12 cellular contexts compared by ENCODE assay signal in genomic region chr6:43630980-43631619, GRCh38. TPM values are rescaled to one million over a fixed set of nuclear protein-coding genes. Genes with fewer than 3 reads are reported as not detected.
DNase-seq lines count a peak whose midpoint lies in the region; ATAC-seq and TF ChIP-seq lines count a peak whose summit lies in the region.
"Had no signal": no experiment of that assay in that cellular context is flagged by ENCODE, and none has a peak within 500 bp of the region (broad histone marks: within the 10 kb centered on the region; RNA-seq: fewer than 3 reads in every experiment).

No MANE protein-coding gene starts in this region.

- H3K9me2 ChIP-seq in GM23338 (ENCODE audit: insufficient read depth), result no peaks in the 10 kb centered on the region

- no peak overlapping the region for H3K4me2 ChIP-seq in GM23338
- H3K4me2 ChIP-seq in mammary epithelial cell (ENCODE audit: insufficient read depth, low read depth, low read length), result no peak overlapping the region

- H3K27ac ChIP-seq in A673 (ENCODE audit: low read depth, low read length, poor library complexity, severe bottlenecking) (peak overlapping the region; percentile 33), GM23338 (ENCODE audit: low read depth) (no peak overlapping the region), WERI-Rb-1 (0 out of 2 replicates have a peak overlapping the region, but pooled peaks have one; percentile 8), mammary epithelial cell (ENCODE audit: insufficient read depth, low read depth, low read length) (no peak overlapping the region)

- peaks cover 15% of the 10 kb centered on the region for H3K4me1 Mint-ChIP-seq in GM23338

- peaks cover 13% of the 10 kb centered on the region for H3K36me3 Mint-ChIP-seq in GM23338 (ENCODE audit: low read depth)

- no peak for DNase-seq in A673 (ENCODE audit: low spot score)
- DNase-seq in GM23338 (ENCODE audit: low spot score), result no peak
- no peak for DNase-seq in WERI-Rb-1
- peak; percentile 47 for DNase-seq in inferior parietal cortex (ENCODE audit: extremely low spot score)
- no peak for DNase-seq in NCI-H2196 (lab: John Stamatoyannopoulos, UW; ENCODE audit: unreplicated experiment)
- no peak for DNase-seq in mammary epithelial cell
- DNase-seq: DMS153; NCI-H226; stimulated activated CD4-positive, alpha-beta T cell treated with anti-CD3 and anti-CD28 coated beads, Interleukin-15, amount 100 ng/mL, for 24 hours had no signal

- in situ Hi-C loops in mammary epithelial cell (cut with MboI; ENCODE audit: low sequenced_read_pairs in 2 of 2), result no loop called here

- H3K27ac Mint-ChIP-seq in GM23338, result peak overlapping the region; percentile 92

- no peaks in the 10 kb centered on the region for H3K9me3 ChIP-seq in A673 (ENCODE audit: low read depth, low read length, poor library complexity, severe bottlenecking)
- H3K9me3 ChIP-seq in WERI-Rb-1 (ENCODE audit: severe bottlenecking), result no peaks in the 10 kb centered on the region
- no peaks in the 10 kb centered on the region for H3K9me3 ChIP-seq in mammary epithelial cell (replicated peaks; ENCODE audit: insufficient read depth, low read length)
- H3K9me3 ChIP-seq: suprapubic skin had no signal

- H3K4me3 Mint-ChIP-seq in GM23338, result peak overlapping the region; percentile 49; the same call in 1 of the 3 replicates

- peaks cover 4% of the 10 kb centered on the region for H3K36me3 ChIP-seq in A673 (ENCODE audit: insufficient read depth, low read length, poor library complexity, severe bottlenecking)
- H3K36me3 ChIP-seq in GM23338 (ENCODE audit: insufficient read depth), result no peaks in the 10 kb centered on the region
- H3K36me3 ChIP-seq in WERI-Rb-1, result peaks cover 22% of the 10 kb centered on the region
- peaks cover under 1% of the 10 kb centered on the region for H3K36me3 ChIP-seq in mammary epithelial cell (ENCODE audit: insufficient read depth, low read length)

- no peaks in the 10 kb centered on the region for H3K9me3 Mint-ChIP-seq in GM23338

- dilution Hi-C loops in mammary epithelial cell (cut with HindIII; ENCODE audit: low sequenced_read_pairs), result no loop called here

- H3K4me1 ChIP-seq in A673 (ENCODE audit: insufficient read depth, low read length, poor library complexity, severe bottlenecking) (peaks cover 28% of the 10 kb centered on the region), GM23338 (ENCODE audit: insufficient read depth) (peaks cover 5% of the 10 kb centered on the region; the same call in 1 of the 2 replicates), mammary epithelial cell (ENCODE audit: insufficient read depth, low read length) (peaks cover 25% of the 10 kb centered on the region)

- peaks cover 22% of the 10 kb centered on the region for H3K79me2 ChIP-seq in GM23338 (replicated peaks; ENCODE audit: insufficient read depth)
- peaks cover 33% of the 10 kb centered on the region for H3K79me2 ChIP-seq in mammary epithelial cell (ENCODE audit: insufficient read depth, low read length)

- TF ChIP-seq CTCF in A673 (conservative IDR thresholded peaks at IDR 0.05; ENCODE audit: low read depth, low read length) (no peak), GM23338 (conservative IDR thresholded peaks at IDR 0.05; ENCODE audit: low read depth in 2 of 2) (no peak), WERI-Rb-1 (IDR thresholded peaks at IDR 0.05; ENCODE audit: low read depth, low read length) (no peak), mammary epithelial cell (conservative IDR thresholded peaks at IDR 0.05 in 1 of 2, IDR thresholded peaks at IDR 0.05 in 1 of 2; ENCODE audit: extremely low read depth in 1 of 2, insufficient read depth in 1 of 2, low read depth in 1 of 2, low read length in 2 of 2) (no peak)

- intact Hi-C loops in A673 (cut with micrococcal nuclease; ENCODE audit: unreplicated experiment), result no loop called here
- intact Hi-C loops in mammary epithelial cell (cut with micrococcal nuclease), result loop anchor here (1.0 kb wide), 1 partner anchor 34 kb away; no protein-coding TSS in a partner anchor

- CTCF ChIA-PET in A673 (lab: Charles Lee), result no interaction called here
- CTCF ChIA-PET in mammary epithelial cell (lab: Charles Lee; ENCODE audit: low non-redundant PET), result no interaction called here

- H4K20me1 ChIP-seq in GM23338 (replicated peaks; ENCODE audit: insufficient read depth) (peaks cover 7% of the 10 kb centered on the region), mammary epithelial cell (ENCODE audit: insufficient read depth, low read length) (no peaks in the 10 kb centered on the region)

- POLR2A ChIA-PET in A673 (lab: Charles Lee; ENCODE audit: low non-redundant PET), result no interaction called here

- no peak overlapping the region for H3K9ac ChIP-seq in mammary epithelial cell (ENCODE audit: insufficient read depth, low read length)

- no TSS peak for BruUV-seq in A673 (replicated peaks; lab: Mats Ljungman, UMichigan)
- no TSS peak for BruUV-seq in mammary epithelial cell (replicated peaks; lab: Mats Ljungman, UMichigan)

- H3K27me3 ChIP-seq in A673 (replicated peaks; ENCODE audit: insufficient read depth, low read depth, low read length, poor library complexity) (no peaks in the 10 kb centered on the region), GM23338 (ENCODE audit: insufficient read depth) (no peaks in the 10 kb centered on the region), WERI-Rb-1 (ENCODE audit: insufficient read depth, low read depth, severe bottlenecking) (no peaks in the 10 kb centered on the region), mammary epithelial cell (ENCODE audit: insufficient read depth, low read length) (no peaks in the 10 kb centered on the region)
- H3K27me3 ChIP-seq: suprapubic skin had no signal

- ATAC-seq in GM23338, result no peak
- no peak for ATAC-seq in HG02798 (IDR thresholded peaks at IDR 0.05; ENCODE audit: poor library complexity, unreplicated experiment)
- ATAC-seq in HG03139 (IDR thresholded peaks at IDR 0.05; ENCODE audit: unreplicated experiment), result no peak

- 100% methylated on average over 1 of the region's 1 CpG for WGBS in mammary epithelial cell (ENCODE audit: low coverage, missing lambda C conversion rate)

- 0 out of 2 replicates have a peak, but pooled peaks cover 10% of the 10 kb centered on the region for H3F3A ChIP-seq in GM23338 (replicated peaks; ENCODE audit: low read depth)

- H3K27me3 Mint-ChIP-seq in GM23338 (ENCODE audit: insufficient read depth, low read depth, poor library complexity), result peaks cover 8% of the 10 kb centered on the region

- no peak overlapping the region for H2AFZ ChIP-seq in GM23338
- H2AFZ ChIP-seq in mammary epithelial cell (ENCODE audit: low read depth, low read length), result no peak overlapping the region

- H3K4me3 ChIP-seq in A673 (ENCODE audit: low read depth, low read length, poor library complexity, severe bottlenecking) (no peak overlapping the region), GM23338 (no peak overlapping the region), WERI-Rb-1 (ENCODE audit: low read depth, low read length) (no peak overlapping the region), mammary epithelial cell (replicated peaks in 1 of 3; ENCODE audit: insufficient read depth in 1 of 3, low read depth in 2 of 3, low read length in 3 of 3) (no peak overlapping the region)

RNA-seq across cellular contexts. Expression of gene GTPBP2, which starts 2.0 kb away (rescaled TPM):
- total RNA-seq in A673 (2021) (59.4 and 72.1 TPM in 2 replicates), mammary epithelial cell (100 to 1,000 TPM in 1 of 2 donors, 10 to 100 TPM in 1; 46.5 to 130 TPM)
- total RNA-seq in GM23338 (2014; rRNA removed; shearing (Covaris generic)), result 46.4 and 55.9 TPM in 2 replicates
- polyA plus RNA-seq in GM23338 (2016; fragmentation: Nextera tagmentation; extraction: Ambion mirVana) (14.9 and 17.5 TPM in 2 replicates), mammary epithelial cell (49.5 TPM)
- polyA minus RNA-seq in mammary epithelial cell, result 46.9 TPM

RNA-seq across cellular contexts. Expression of gene MAD2L1BP, which starts 4.5 kb away (rescaled TPM):
- total RNA-seq in A673 (2021) (52.0 and 55.3 TPM in 2 replicates), mammary epithelial cell (10 to 100 TPM; 21.5 to 24.7 TPM)
- total RNA-seq in GM23338 (2014; rRNA removed; shearing (Covaris generic)), result 39.6 and 51.7 TPM in 2 replicates
- polyA plus RNA-seq in GM23338 (2016; fragmentation: Nextera tagmentation; extraction: Ambion mirVana) (26.6 and 27.2 TPM in 2 replicates), mammary epithelial cell (58.0 TPM)
- 25.1 TPM for polyA minus RNA-seq in mammary epithelial cell

RNA-seq across cellular contexts. Expression of gene RSPH9, which starts 13.7 kb away (rescaled TPM):
- total RNA-seq in A673 (2021) (0.11 TPM in 2 replicates), mammary epithelial cell (under 1 TPM in 1 of 2 donors, not detected in 1; 0.50 TPM)
- total RNA-seq in GM23338 (2014; rRNA removed; shearing (Covaris generic)), result 0.10 TPM in 1 of 2 replicates, not detected in the other
- polyA plus RNA-seq in GM23338 (2016; fragmentation: Nextera tagmentation; extraction: Ambion mirVana) (0.38 and 0.39 TPM in 2 replicates), mammary epithelial cell (not detected)
- not detected for polyA minus RNA-seq in mammary epithelial cell

RNA-seq across cellular contexts. Expression of gene POLH, which starts 55.1 kb away (rescaled TPM):
- 20.0 and 24.9 TPM in 2 replicates for total RNA-seq in A673 (2021)
- total RNA-seq in GM23338 (2014; rRNA removed; shearing (Covaris generic)), result 7.9 and 9.4 TPM in 2 replicates
- 4.2 and 5.8 TPM in 2 replicates for polyA plus RNA-seq in GM23338 (2016; fragmentation: Nextera tagmentation; extraction: Ambion mirVana)
- 10 to 100 TPM; 46.8 TPM for total RNA-seq in mammary epithelial cell
- polyA plus RNA-seq in mammary epithelial cell, result 28.1 TPM
- polyA minus RNA-seq in mammary epithelial cell, result 127 TPM

RNA-seq across cellular contexts. Expression of gene XPO5, which starts 55.3 kb away (rescaled TPM):
- total RNA-seq in A673 (2021), result 109 and 111 TPM in 2 replicates
- 77.4 and 95.2 TPM in 2 replicates for total RNA-seq in GM23338 (2014; rRNA removed; shearing (Covaris generic))
- 28.4 and 28.5 TPM in 2 replicates for polyA plus RNA-seq in GM23338 (2016; fragmentation: Nextera tagmentation; extraction: Ambion mirVana)
- 10 to 100 TPM; 44.2 to 69.0 TPM for total RNA-seq in mammary epithelial cell
- 46.8 TPM for polyA plus RNA-seq in mammary epithelial cell
- 65.5 TPM for polyA minus RNA-seq in mammary epithelial cell

Comparison
In these comparisons a context has a peak if more than half of its experiments do, and no peak if none do; other contexts are left out.
1. H3K27ac ChIP-seq: peak in A673 (single experiment) and WERI-Rb-1 (single experiment); none in GM23338 (single experiment) and mammary epithelial cell (single experiment).